ENCODE assay signal across 12 cellular contexts in genomic region chr11:72569966-72570892, GRCh38.
DNase-seq lines count a peak whose midpoint lies in the region; ATAC-seq and TF ChIP-seq lines count a peak whose summit lies in the region.
"Had no signal": no experiment of that assay in that cellular context is flagged by ENCODE, and none has a peak within 500 bp of the region (broad histone marks: within the 10 kb centered on the region; RNA-seq: fewer than 3 reads in every experiment).

No MANE protein-coding gene starts in this region.

- DNase-seq in HCEC 1CT (peak; percentile 88), SW 1271 (lab: John Stamatoyannopoulos, UW) (peak; percentile 91 to 94), fibroblast of pulmonary artery (ENCODE audit: low read depth) (peak; percentile 91), NCI-H1436 (lab: John Stamatoyannopoulos, UW) (no peak), left ventricle myocardium superior (no peak), GDM1 (lab: John Stamatoyannopoulos, UW) (no peak)
- DNase-seq: activated B cell treated with CpG ODN at 0.5 μM for 24 hours, left colon, NCI-H1694, retina had no signal

- H3K36me3 ChIP-seq in skeletal muscle satellite cell (ENCODE audit: insufficient read depth, low read length) = no peaks in the 10 kb centered on the region

- peaks cover 25% of the 10 kb centered on the region for H3K4me1 ChIP-seq in skeletal muscle satellite cell (ENCODE audit: control insufficient read depth, insufficient read depth, low read length)

- intact Hi-C loops in left ventricle myocardium superior (cut with micrococcal nuclease) = loop anchor here (10.0 kb wide), 1 partner anchor 85 kb away; no protein-coding TSS in a partner anchor

- no peaks in the 10 kb centered on the region for H3K9me3 ChIP-seq in skeletal muscle satellite cell (replicated peaks; ENCODE audit: low read length)

- peak overlapping the region; percentile 28 for H3K9ac ChIP-seq in skeletal muscle satellite cell (ENCODE audit: low read depth, low read length)

- ATAC-seq in left ventricle myocardium superior = no peak
- no peak for ATAC-seq in HG03159 (IDR thresholded peaks at IDR 0.05; ENCODE audit: unreplicated experiment)
- ATAC-seq: left colon had no signal

- no peak for TF ChIP-seq CTCF in fibroblast of pulmonary artery (IDR thresholded peaks at IDR 0.05; ENCODE audit: low read length, missing control alignments)

- no peaks in the 10 kb centered on the region for H3K27me3 ChIP-seq in skeletal muscle satellite cell (ENCODE audit: control insufficient read depth, insufficient read depth, low read length)

- H3K4me3 ChIP-seq in fibroblast of pulmonary artery (replicated peaks; ENCODE audit: low read depth, low read length) (peak overlapping the region; percentile 29), skeletal muscle satellite cell (ENCODE audit: low read length) (peak overlapping the region; percentile 13)

- peak overlapping the region; percentile 60 for H3K4me2 ChIP-seq in skeletal muscle satellite cell (ENCODE audit: low read length)

Comparison
In these comparisons a context has a peak if more than half of its experiments do, and no peak if none do; other contexts are left out.
1. DNase-seq: peak in HCEC 1CT (single experiment), SW 1271 (2 of 2) and fibroblast of pulmonary artery (single experiment); none in NCI-H1436 (single experiment), left ventricle myocardium superior (single experiment) and GDM1 (single experiment).